In genomic region chr2:112332123-112332696, GRCh38 we compare ENCODE assay signal across 22 cellular contexts.
"Had no signal": no experiment of that assay in that cellular context is flagged by ENCODE, and none has a peak within 500 bp of the region (broad histone marks: within the 10 kb centered on the region; RNA-seq: fewer than 3 reads in every experiment).

No MANE protein-coding gene starts in this region.

- H3K4me3 ChIP-seq: SJSA1, SK-N-MC had no signal

- H3K27me3 ChIP-seq: SJSA1 had no signal

- H3K9me3 ChIP-seq: SJSA1 had no signal

- H3K4me1 ChIP-seq: SJSA1 had no signal

- FAIRE-seq: HTR-8/SVneo had no signal

- H3K27ac ChIP-seq: HL-60, KMS-11, SJSA1, SK-N-MC had no signal

- DNase-seq: Kasumi-1, MM.1S, NCI-H1092 treated with DMSO at 0.1 percent for 48 hours, NCI-H1436, NCI-H187, NCI-H2029, NCI-H2081 treated with DMSO at 0.1 percent for 48 hours, NCI-H2171, NCI-H226, NCI-H446, NCI-H510A, NCI-H524 treated with DMSO at 0.1 percent for 48 hours, NCI-H69, NCI-H774, Right ventricle myocardium superior, RPMI8226, SIG-M5 had no signal

- H3K36me3 ChIP-seq: SJSA1 had no signal
